Comparison of ENCODE assay signal across 13 cellular contexts in genomic region chr3:40337136-40338108, GRCh38. TPM values are rescaled to one million over a fixed set of nuclear protein-coding genes. Genes with fewer than 3 reads are reported as not detected.
DNase-seq lines count a peak whose midpoint lies in the region; ATAC-seq and TF ChIP-seq lines count a peak whose summit lies in the region.
"Had no signal": no experiment of that assay in that cellular context is flagged by ENCODE, and none has a peak within 500 bp of the region (broad histone marks: within the 10 kb centered on the region; RNA-seq: fewer than 3 reads in every experiment).

No MANE protein-coding gene starts in this region.

- POLR2A ChIA-PET in RWPE1 (lab: Yijun Ruan, JAX; ENCODE audit: low non-redundant PET), result no interaction called here

- H3K36me3 ChIP-seq in GM06990 (ENCODE audit: control insufficient read depth, insufficient read depth, low read length) (no peaks in the 10 kb centered on the region), WERI-Rb-1 (no peaks in the 10 kb centered on the region)

- intact Hi-C loops in posterior vena cava (cut with DNase I), result no loop called here

- peak overlapping the region; percentile 1; the same call in 1 of the 2 replicates for H3K4me3 ChIP-seq in GM06990 (replicated peaks; ENCODE audit: low read depth, low read length)
- H3K4me3 ChIP-seq in WERI-Rb-1 (ENCODE audit: low read depth, low read length), result no peak overlapping the region

- peak; percentile 71 for ATAC-seq in GM18511 (IDR thresholded peaks at IDR 0.05; ENCODE audit: unreplicated experiment)
- peak; percentile 61 for ATAC-seq in HG02759 (IDR thresholded peaks at IDR 0.05; ENCODE audit: unreplicated experiment)
- ATAC-seq in GM18520 (IDR thresholded peaks at IDR 0.05; ENCODE audit: unreplicated experiment), result no peak

- TF ChIP-seq CTCF in GM06990 (IDR thresholded peaks at IDR 0.05; ENCODE audit: insufficient read depth, low read length, poor library complexity, severe bottlenecking) (no peak), RWPE1 (conservative IDR thresholded peaks at IDR 0.05; ENCODE audit: low read depth) (no peak), WERI-Rb-1 (IDR thresholded peaks at IDR 0.05; ENCODE audit: low read depth, low read length) (no peak)

- DNase-seq in GM06990 (ENCODE audit: extremely low read depth, insufficient read length) (peak; percentile 40), RWPE1 (ENCODE audit: low spot score) (peak; percentile 15), WERI-Rb-1 (no peak), NCI-H2171 treated with DMSO at 0.1 percent for 48 hours (lab: John Stamatoyannopoulos, UW) (no peak), posterior vena cava (ENCODE audit: low spot score) (no peak)
- DNase-seq: C1 segment of cervical spinal cord; GF-D8; kidney; NK-92 treated with Interleukin-12 subunit alpha and Interleukin-12 subunit beta, amount 100 ng/mL, for 24 hours had no signal

- CTCF ChIA-PET in RWPE1 (lab: Yijun Ruan, JAX), result no interaction called here

- no peaks in the 10 kb centered on the region for H3K9me3 ChIP-seq in WERI-Rb-1 (ENCODE audit: severe bottlenecking)

- no peaks in the 10 kb centered on the region; the same call in 1 of the 2 replicates for H3K27me3 ChIP-seq in GM06990 (replicated peaks; ENCODE audit: control insufficient read depth, insufficient read depth, low read length)
- no peaks in the 10 kb centered on the region for H3K27me3 ChIP-seq in WERI-Rb-1 (ENCODE audit: insufficient read depth, low read depth, severe bottlenecking)

- no peak overlapping the region for H3K27ac ChIP-seq in RWPE1
- H3K27ac ChIP-seq in WERI-Rb-1, result no peak overlapping the region

RNA-seq across cellular contexts. Expression of gene EIF1B, which starts 27.9 kb away (rescaled TPM):
- total RNA-seq in posterior vena cava, result 10 to 100 TPM; 47.3 to 50.9 TPM

RNA-seq across cellular contexts. Expression of gene ENTPD3, which starts 49.6 kb away (rescaled TPM):
- total RNA-seq in posterior vena cava, result 1 to 10 TPM; 1.1 to 1.9 TPM
- total RNA-seq: H4 had no signal

Comparison
In these comparisons a context has a peak if more than half of its experiments do, and no peak if none do; other contexts are left out.
1. DNase-seq: peak in GM06990 (single experiment) and RWPE1 (single experiment); none in WERI-Rb-1 (single experiment), NCI-H2171 treated with DMSO at 0.1 percent for 48 hours (single experiment) and posterior vena cava (single experiment).